1 cellular context compared by ENCODE assay signal in genomic region chr15:101445562-101446526, GRCh38.
TF ChIP-seq lines count a peak whose summit lies in the region.

No MANE protein-coding gene starts in this region.

TF ChIP-seq in K562, 482 proteins besides CTCF, POLR2A, EP300 and RAD21 (continued from another document and continues in another):
- TF ChIP-seq THAP12 (CRISPR knock-in tag; IDR thresholded peaks at IDR 0.05): no peak
- no peak for TF ChIP-seq NR4A1 (CRISPR knock-in tag; IDR thresholded peaks at IDR 0.05)
- TF ChIP-seq NR4A1 (tag; IDR thresholded peaks at IDR 0.05): no peak
- TF ChIP-seq, protein P1, sequence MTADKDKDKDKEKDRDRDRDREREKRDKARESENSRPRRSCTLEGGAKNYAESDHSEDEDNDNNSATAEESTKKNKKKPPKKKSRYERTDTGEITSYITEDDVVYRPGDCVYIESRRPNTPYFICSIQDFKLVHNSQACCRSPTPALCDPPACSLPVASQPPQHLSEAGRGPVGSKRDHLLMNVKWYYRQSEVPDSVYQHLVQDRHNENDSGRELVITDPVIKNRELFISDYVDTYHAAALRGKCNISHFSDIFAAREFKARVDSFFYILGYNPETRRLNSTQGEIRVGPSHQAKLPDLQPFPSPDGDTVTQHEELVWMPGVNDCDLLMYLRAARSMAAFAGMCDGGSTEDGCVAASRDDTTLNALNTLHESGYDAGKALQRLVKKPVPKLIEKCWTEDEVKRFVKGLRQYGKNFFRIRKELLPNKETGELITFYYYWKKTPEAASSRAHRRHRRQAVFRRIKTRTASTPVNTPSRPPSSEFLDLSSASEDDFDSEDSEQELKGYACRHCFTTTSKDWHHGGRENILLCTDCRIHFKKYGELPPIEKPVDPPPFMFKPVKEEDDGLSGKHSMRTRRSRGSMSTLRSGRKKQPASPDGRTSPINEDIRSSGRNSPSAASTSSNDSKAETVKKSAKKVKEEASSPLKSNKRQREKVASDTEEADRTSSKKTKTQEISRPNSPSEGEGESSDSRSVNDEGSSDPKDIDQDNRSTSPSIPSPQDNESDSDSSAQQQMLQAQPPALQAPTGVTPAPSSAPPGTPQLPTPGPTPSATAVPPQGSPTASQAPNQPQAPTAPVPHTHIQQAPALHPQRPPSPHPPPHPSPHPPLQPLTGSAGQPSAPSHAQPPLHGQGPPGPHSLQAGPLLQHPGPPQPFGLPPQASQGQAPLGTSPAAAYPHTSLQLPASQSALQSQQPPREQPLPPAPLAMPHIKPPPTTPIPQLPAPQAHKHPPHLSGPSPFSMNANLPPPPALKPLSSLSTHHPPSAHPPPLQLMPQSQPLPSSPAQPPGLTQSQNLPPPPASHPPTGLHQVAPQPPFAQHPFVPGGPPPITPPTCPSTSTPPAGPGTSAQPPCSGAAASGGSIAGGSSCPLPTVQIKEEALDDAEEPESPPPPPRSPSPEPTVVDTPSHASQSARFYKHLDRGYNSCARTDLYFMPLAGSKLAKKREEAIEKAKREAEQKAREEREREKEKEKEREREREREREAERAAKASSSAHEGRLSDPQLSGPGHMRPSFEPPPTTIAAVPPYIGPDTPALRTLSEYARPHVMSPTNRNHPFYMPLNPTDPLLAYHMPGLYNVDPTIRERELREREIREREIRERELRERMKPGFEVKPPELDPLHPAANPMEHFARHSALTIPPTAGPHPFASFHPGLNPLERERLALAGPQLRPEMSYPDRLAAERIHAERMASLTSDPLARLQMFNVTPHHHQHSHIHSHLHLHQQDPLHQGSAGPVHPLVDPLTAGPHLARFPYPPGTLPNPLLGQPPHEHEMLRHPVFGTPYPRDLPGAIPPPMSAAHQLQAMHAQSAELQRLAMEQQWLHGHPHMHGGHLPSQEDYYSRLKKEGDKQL (CRISPR knock-in tag; IDR thresholded peaks at IDR 0.05; ENCODE audit: borderline replicate concordance): no peak
- TF ChIP-seq POLR3A (IDR thresholded peaks at IDR 0.05; ENCODE audit: borderline replicate concordance, extremely low read depth, insufficient read depth, insufficient read length): no peak
- TF ChIP-seq POLR2G (IDR thresholded peaks at IDR 0.05; ENCODE audit: low read depth, low read length): peak; percentile 62
- TF ChIP-seq SUPT5H (IDR thresholded peaks at IDR 0.05): no peak
- peak; percentile 61 for TF ChIP-seq MAX (CRISPR knock-in tag; IDR thresholded peaks at IDR 0.05)
- TF ChIP-seq MCM2 (IDR thresholded peaks at IDR 0.05; ENCODE audit: low read depth): no peak
- TF ChIP-seq FOXK2 (conservative IDR thresholded peaks at IDR 0.05 in 1 of 2, IDR thresholded peaks at IDR 0.05 in 1 of 2; ENCODE audit: low read depth in 2 of 2): peak; percentile 71 to 89
- no peak for TF ChIP-seq ZNF311 (CRISPR knock-in tag; IDR thresholded peaks at IDR 0.05)
- no peak for TF ChIP-seq ZNF232 (CRISPR knock-in tag; IDR thresholded peaks at IDR 0.05)
- TF ChIP-seq STAT5A (IDR thresholded peaks at IDR 0.05; ENCODE audit: borderline replicate concordance, low read length): no peak
- no peak for TF ChIP-seq ZNF124 (CRISPR knock-in tag; IDR thresholded peaks at IDR 0.05)
- no peak for TF ChIP-seq ZNF354B (CRISPR knock-in tag; IDR thresholded peaks at IDR 0.05)
- no peak for TF ChIP-seq NFE2L1 (tag; IDR thresholded peaks at IDR 0.05; ENCODE audit: borderline replicate concordance, low read depth)
- TF ChIP-seq CREM (IDR thresholded peaks at IDR 0.05; ENCODE audit: low read depth): peak; percentile 50; the same call in 1 of the 2 replicates
- no peak for TF ChIP-seq ESRRB (CRISPR knock-in tag; IDR thresholded peaks at IDR 0.05; ENCODE audit: borderline replicate concordance)
- no peak for TF ChIP-seq MED1 (CRISPR knock-in tag; IDR thresholded peaks at IDR 0.05; ENCODE audit: borderline replicate concordance)
- no peak for TF ChIP-seq MXI1 (IDR thresholded peaks at IDR 0.05; ENCODE audit: low read depth, low read length)
- no peak for TF ChIP-seq RFX1 (IDR thresholded peaks at IDR 0.05)
- no peak for TF ChIP-seq ELF2 (CRISPR knock-in tag; IDR thresholded peaks at IDR 0.05)
- no peak for TF ChIP-seq TEAD1 (CRISPR knock-in tag; IDR thresholded peaks at IDR 0.05)
- no peak for TF ChIP-seq KHSRP (IDR thresholded peaks at IDR 0.05)
- peak; percentile 45; the same call in 1 of the 2 replicates for TF ChIP-seq ZNF584 (CRISPR knock-in tag; IDR thresholded peaks at IDR 0.05; ENCODE audit: low read depth)
- no peak for TF ChIP-seq RBBP5 (IDR thresholded peaks at IDR 0.05; ENCODE audit: borderline replicate concordance, insufficient read depth, low read length, poor library complexity, severe bottlenecking)
- peak; percentile 81 for TF ChIP-seq CBFA2T3 (IDR thresholded peaks at IDR 0.05)
- no peak for TF ChIP-seq KLF6 (CRISPR knock-in tag; IDR thresholded peaks at IDR 0.05; ENCODE audit: borderline replicate concordance)
- TF ChIP-seq ZNF384 (IDR thresholded peaks at IDR 0.05; ENCODE audit: low read depth, low read length): no peak
- no peak for TF ChIP-seq ZNF668 (CRISPR knock-in tag; IDR thresholded peaks at IDR 0.05)
- peak; percentile 84; the same call in 1 of the 2 replicates for TF ChIP-seq ZNF3 (CRISPR knock-in tag; IDR thresholded peaks at IDR 0.05)
- TF ChIP-seq NCOA6 (IDR thresholded peaks at IDR 0.05): no peak
- peak; percentile 49 for TF ChIP-seq MTA2 (IDR thresholded peaks at IDR 0.05; ENCODE audit: low read depth)
- TF ChIP-seq ZNF347 (CRISPR knock-in tag; IDR thresholded peaks at IDR 0.05; ENCODE audit: low read depth): no peak
- TF ChIP-seq ZNF75A (CRISPR knock-in tag; IDR thresholded peaks at IDR 0.05): no peak
- no peak for TF ChIP-seq ZNF583 (CRISPR knock-in tag; IDR thresholded peaks at IDR 0.05)
- no peak for TF ChIP-seq ELF4 (CRISPR knock-in tag; IDR thresholded peaks at IDR 0.05)
- no peak for TF ChIP-seq ZC3H8 (IDR thresholded peaks at IDR 0.05)
- peak; percentile 86 for TF ChIP-seq SMARCA4 (IDR thresholded peaks at IDR 0.05)
- peak; percentile 30 for TF ChIP-seq NEUROD1 (IDR thresholded peaks at IDR 0.05; ENCODE audit: borderline replicate concordance, low read depth, low read length, partially characterized antibody)
- no peak for TF ChIP-seq COPS2 (conservative IDR thresholded peaks at IDR 0.05)
- TF ChIP-seq GATAD2B (IDR thresholded peaks at IDR 0.05; ENCODE audit: borderline replicate concordance): no peak
- no peak for TF ChIP-seq SREBF2 (CRISPR knock-in tag; IDR thresholded peaks at IDR 0.05)
- TF ChIP-seq ZNF561 (CRISPR knock-in tag; conservative IDR thresholded peaks at IDR 0.05): no peak
- peak; percentile 87 for TF ChIP-seq ZNF146 (CRISPR knock-in tag; IDR thresholded peaks at IDR 0.05; ENCODE audit: unreplicated experiment)
- no peak for TF ChIP-seq ZBTB34 (CRISPR knock-in tag; IDR thresholded peaks at IDR 0.05)
- TF ChIP-seq JUND (IDR thresholded peaks at IDR 0.05; ENCODE audit: borderline replicate concordance, low read depth, low read length): peak; percentile 93
- peak; percentile 97 for TF ChIP-seq JUND (tag; IDR thresholded peaks at IDR 0.05; ENCODE audit: borderline replicate concordance, low read depth, low read length)
- TF ChIP-seq, protein P2, sequence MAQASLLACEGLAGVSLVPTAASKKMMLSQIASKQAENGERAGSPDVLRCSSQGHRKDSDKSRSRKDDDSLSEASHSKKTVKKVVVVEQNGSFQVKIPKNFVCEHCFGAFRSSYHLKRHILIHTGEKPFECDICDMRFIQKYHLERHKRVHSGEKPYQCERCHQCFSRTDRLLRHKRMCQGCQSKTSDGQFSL (CRISPR knock-in tag; IDR thresholded peaks at IDR 0.05): no peak
- TF ChIP-seq, protein P2 (tag; IDR thresholded peaks at IDR 0.05): no peak
- TF ChIP-seq ZNF282 (CRISPR knock-in tag; IDR thresholded peaks at IDR 0.05): no peak
- TF ChIP-seq ARID1B (IDR thresholded peaks at IDR 0.05): peak; percentile 91
- TF ChIP-seq HDAC6 (IDR thresholded peaks at IDR 0.05; ENCODE audit: low read depth, low read length): no peak
- no peak for TF ChIP-seq HLTF (IDR thresholded peaks at IDR 0.05)
- TF ChIP-seq, protein P3, sequence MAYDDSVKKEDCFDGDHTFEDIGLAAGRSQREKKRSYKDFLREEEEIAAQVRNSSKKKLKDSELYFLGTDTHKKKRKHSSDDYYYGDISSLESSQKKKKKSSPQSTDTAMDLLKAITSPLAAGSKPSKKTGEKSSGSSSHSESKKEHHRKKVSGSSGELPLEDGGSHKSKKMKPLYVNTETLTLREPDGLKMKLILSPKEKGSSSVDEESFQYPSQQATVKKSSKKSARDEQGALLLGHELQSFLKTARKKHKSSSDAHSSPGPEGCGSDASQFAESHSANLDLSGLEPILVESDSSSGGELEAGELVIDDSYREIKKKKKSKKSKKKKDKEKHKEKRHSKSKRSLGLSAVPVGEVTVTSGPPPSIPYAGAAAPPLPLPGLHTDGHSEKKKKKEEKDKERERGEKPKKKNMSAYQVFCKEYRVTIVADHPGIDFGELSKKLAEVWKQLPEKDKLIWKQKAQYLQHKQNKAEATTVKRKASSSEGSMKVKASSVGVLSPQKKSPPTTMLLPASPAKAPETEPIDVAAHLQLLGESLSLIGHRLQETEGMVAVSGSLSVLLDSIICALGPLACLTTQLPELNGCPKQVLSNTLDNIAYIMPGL (CRISPR knock-in tag; IDR thresholded peaks at IDR 0.05): no peak
- TF ChIP-seq CBX8 (IDR thresholded peaks at IDR 0.05; ENCODE audit: borderline replicate concordance, extremely low read depth, low read depth, low read length, poor library complexity, severe bottlenecking): no peak
- no peak for TF ChIP-seq PCBP2 (IDR thresholded peaks at IDR 0.05; ENCODE audit: low read depth, low read length, poor library complexity, severe bottlenecking)
- no peak for TF ChIP-seq DIDO1 (tag; IDR thresholded peaks at IDR 0.05; ENCODE audit: low read depth)
- TF ChIP-seq PHF8 (IDR thresholded peaks at IDR 0.05; ENCODE audit: borderline replicate concordance, low read length): no peak
- TF ChIP-seq BDP1 (IDR thresholded peaks at IDR 0.05; ENCODE audit: insufficient read depth, insufficient read length): no peak
- no peak for TF ChIP-seq PHB (CRISPR knock-in tag; IDR thresholded peaks at IDR 0.05)
- TF ChIP-seq ZEB2 (IDR thresholded peaks at IDR 0.05): peak; percentile 21; the same call in 1 of the 2 replicates
- peak; percentile 80 for TF ChIP-seq BHLHE40 (IDR thresholded peaks at IDR 0.05; ENCODE audit: low read length)
- no peak for TF ChIP-seq LARP7 (IDR thresholded peaks at IDR 0.05)
- TF ChIP-seq MCM5 (IDR thresholded peaks at IDR 0.05; ENCODE audit: low read depth): no peak
- no peak for TF ChIP-seq RHOXF2B (CRISPR knock-in tag; conservative IDR thresholded peaks at IDR 0.05)
- TF ChIP-seq, protein P4, sequence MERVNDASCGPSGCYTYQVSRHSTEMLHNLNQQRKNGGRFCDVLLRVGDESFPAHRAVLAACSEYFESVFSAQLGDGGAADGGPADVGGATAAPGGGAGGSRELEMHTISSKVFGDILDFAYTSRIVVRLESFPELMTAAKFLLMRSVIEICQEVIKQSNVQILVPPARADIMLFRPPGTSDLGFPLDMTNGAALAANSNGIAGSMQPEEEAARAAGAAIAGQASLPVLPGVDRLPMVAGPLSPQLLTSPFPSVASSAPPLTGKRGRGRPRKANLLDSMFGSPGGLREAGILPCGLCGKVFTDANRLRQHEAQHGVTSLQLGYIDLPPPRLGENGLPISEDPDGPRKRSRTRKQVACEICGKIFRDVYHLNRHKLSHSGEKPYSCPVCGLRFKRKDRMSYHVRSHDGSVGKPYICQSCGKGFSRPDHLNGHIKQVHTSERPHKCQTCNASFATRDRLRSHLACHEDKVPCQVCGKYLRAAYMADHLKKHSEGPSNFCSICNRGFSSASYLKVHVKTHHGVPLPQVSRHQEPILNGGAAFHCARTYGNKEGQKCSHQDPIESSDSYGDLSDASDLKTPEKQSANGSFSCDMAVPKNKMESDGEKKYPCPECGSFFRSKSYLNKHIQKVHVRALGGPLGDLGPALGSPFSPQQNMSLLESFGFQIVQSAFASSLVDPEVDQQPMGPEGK (CRISPR knock-in tag; IDR thresholded peaks at IDR 0.05; ENCODE audit: borderline replicate concordance): no peak
- TF ChIP-seq SMAD4 (CRISPR knock-in tag; conservative IDR thresholded peaks at IDR 0.05): peak; percentile 66; the same call in 1 of the 2 replicates
- no peak for TF ChIP-seq NR2F6 (CRISPR knock-in tag; IDR thresholded peaks at IDR 0.05)
